Comparison of ENCODE assay signal across 1 cellular context in genomic region chr22:45696227-45696626, GRCh38.
TF ChIP-seq lines count a peak whose summit lies in the region.

No MANE protein-coding gene starts in this region.

TF ChIP-seq in HepG2, 621 proteins besides CTCF, POLR2A, EP300 and RAD21 (continued from another document):
- TF ChIP-seq ZNF281 (CRISPR knock-in tag; IDR thresholded peaks at IDR 0.05; ENCODE audit: borderline replicate concordance), result no peak
- TF ChIP-seq ZNF253 (CRISPR knock-in tag; IDR thresholded peaks at IDR 0.05; ENCODE audit: borderline replicate concordance), result no peak
- no peak for TF ChIP-seq ZNF180 (CRISPR knock-in tag; IDR thresholded peaks at IDR 0.05; ENCODE audit: borderline replicate concordance, low read depth)
- TF ChIP-seq YY1 (IDR thresholded peaks at IDR 0.05; ENCODE audit: insufficient read depth, insufficient replicate concordance, low read depth, low read length), result no peak
- TF ChIP-seq, protein P1, sequence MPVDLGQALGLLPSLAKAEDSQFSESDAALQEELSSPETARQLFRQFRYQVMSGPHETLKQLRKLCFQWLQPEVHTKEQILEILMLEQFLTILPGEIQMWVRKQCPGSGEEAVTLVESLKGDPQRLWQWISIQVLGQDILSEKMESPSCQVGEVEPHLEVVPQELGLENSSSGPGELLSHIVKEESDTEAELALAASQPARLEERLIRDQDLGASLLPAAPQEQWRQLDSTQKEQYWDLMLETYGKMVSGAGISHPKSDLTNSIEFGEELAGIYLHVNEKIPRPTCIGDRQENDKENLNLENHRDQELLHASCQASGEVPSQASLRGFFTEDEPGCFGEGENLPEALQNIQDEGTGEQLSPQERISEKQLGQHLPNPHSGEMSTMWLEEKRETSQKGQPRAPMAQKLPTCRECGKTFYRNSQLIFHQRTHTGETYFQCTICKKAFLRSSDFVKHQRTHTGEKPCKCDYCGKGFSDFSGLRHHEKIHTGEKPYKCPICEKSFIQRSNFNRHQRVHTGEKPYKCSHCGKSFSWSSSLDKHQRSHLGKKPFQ (CRISPR knock-in tag; IDR thresholded peaks at IDR 0.05; ENCODE audit: insufficient replicate concordance), result no peak
- TF ChIP-seq ZNF639 (CRISPR knock-in tag; conservative IDR thresholded peaks at IDR 0.05), result no peak
- no peak for TF ChIP-seq POLR2AphosphoS5 (IDR thresholded peaks at IDR 0.05; ENCODE audit: low read depth, low read length)
- TF ChIP-seq ZNF207 (IDR thresholded peaks at IDR 0.05; ENCODE audit: borderline replicate concordance), result no peak
- TF ChIP-seq PHF5A (CRISPR knock-in tag; IDR thresholded peaks at IDR 0.05; ENCODE audit: low read depth, unreplicated experiment), result no peak
- TF ChIP-seq ZNF749 (CRISPR knock-in tag; IDR thresholded peaks at IDR 0.05; ENCODE audit: borderline replicate concordance), result no peak
- TF ChIP-seq, protein P2, sequence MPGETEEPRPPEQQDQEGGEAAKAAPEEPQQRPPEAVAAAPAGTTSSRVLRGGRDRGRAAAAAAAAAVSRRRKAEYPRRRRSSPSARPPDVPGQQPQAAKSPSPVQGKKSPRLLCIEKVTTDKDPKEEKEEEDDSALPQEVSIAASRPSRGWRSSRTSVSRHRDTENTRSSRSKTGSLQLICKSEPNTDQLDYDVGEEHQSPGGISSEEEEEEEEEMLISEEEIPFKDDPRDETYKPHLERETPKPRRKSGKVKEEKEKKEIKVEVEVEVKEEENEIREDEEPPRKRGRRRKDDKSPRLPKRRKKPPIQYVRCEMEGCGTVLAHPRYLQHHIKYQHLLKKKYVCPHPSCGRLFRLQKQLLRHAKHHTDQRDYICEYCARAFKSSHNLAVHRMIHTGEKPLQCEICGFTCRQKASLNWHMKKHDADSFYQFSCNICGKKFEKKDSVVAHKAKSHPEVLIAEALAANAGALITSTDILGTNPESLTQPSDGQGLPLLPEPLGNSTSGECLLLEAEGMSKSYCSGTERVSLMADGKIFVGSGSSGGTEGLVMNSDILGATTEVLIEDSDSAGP (CRISPR knock-in tag; IDR thresholded peaks at IDR 0.05; ENCODE audit: borderline replicate concordance), result no peak
- TF ChIP-seq ZNF430 (CRISPR knock-in tag; IDR thresholded peaks at IDR 0.05), result no peak
- no peak for TF ChIP-seq HMGA1 (CRISPR knock-in tag; conservative IDR thresholded peaks at IDR 0.05)
- TF ChIP-seq, protein P3, sequence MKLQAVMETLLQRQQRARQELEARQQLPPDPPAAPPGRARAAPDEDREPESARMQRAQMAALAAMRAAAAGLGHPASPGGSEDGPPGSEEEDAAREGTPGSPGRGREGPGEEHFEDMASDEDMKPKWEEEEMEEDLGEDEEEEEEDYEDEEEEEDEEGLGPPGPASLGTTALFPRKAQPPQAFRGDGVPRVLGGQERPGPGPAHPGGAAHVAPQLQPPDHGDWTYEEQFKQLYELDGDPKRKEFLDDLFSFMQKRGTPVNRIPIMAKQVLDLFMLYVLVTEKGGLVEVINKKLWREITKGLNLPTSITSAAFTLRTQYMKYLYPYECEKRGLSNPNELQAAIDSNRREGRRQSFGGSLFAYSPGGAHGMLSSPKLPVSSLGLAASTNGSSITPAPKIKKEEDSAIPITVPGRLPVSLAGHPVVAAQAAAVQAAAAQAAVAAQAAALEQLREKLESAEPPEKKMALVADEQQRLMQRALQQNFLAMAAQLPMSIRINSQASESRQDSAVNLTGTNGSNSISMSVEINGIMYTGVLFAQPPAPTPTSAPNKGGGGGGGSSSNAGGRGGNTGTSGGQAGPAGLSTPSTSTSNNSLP (IDR thresholded peaks at IDR 0.05; ENCODE audit: low read depth, low read length), result no peak
- TF ChIP-seq ZNF34 (CRISPR knock-in tag; IDR thresholded peaks at IDR 0.05; ENCODE audit: borderline replicate concordance), result no peak
